In genomic region chr6:27669278-27669797, GRCh38 we compare ENCODE assay signal across 9 cellular contexts.
DNase-seq lines count a peak whose midpoint lies in the region; ATAC-seq, FAIRE-seq and TF ChIP-seq lines count a peak whose summit lies in the region.
"Had no signal": no experiment of that assay in that cellular context is flagged by ENCODE, and none has a peak within 500 bp of the region (broad histone marks: within the 10 kb centered on the region; RNA-seq: fewer than 3 reads in every experiment).

No MANE protein-coding gene starts in this region.

- H3K4me2 ChIP-seq in BLaER1, result peak overlapping the region; percentile 23

- H3K36me3 Mint-ChIP-seq in activated CD4-positive, alpha-beta memory T cell treated with anti-CD3 and anti-CD28 coated beads for 36 hours, result peaks cover 3% of the 10 kb centered on the region
- peaks cover 0 to 15% (median 4%) of the 10 kb centered on the region in 3 donors for H3K36me3 Mint-ChIP-seq in immature natural killer cell

- H3K9me3 ChIP-seq in BLaER1, result peaks cover 19% of the 10 kb centered on the region; the same call in 1 of the 2 replicates
- H3K9me3 ChIP-seq in HEK293 (ENCODE audit: control insufficient read depth, insufficient read depth, low read depth, low read length), result no peaks in the 10 kb centered on the region

- H3K4me3 Mint-ChIP-seq in activated CD4-positive, alpha-beta memory T cell treated with anti-CD3 and anti-CD28 coated beads for 36 hours, result peak overlapping the region; percentile 43
- H3K4me3 Mint-ChIP-seq in immature natural killer cell, result peak overlapping the region; percentile 18 to 58 (median 50)

- no peak overlapping the region for H3K9ac ChIP-seq in BLaER1

- H3K27ac ChIP-seq in BLaER1, result no peak overlapping the region
- no peak overlapping the region for H3K27ac ChIP-seq in HEK293 (ENCODE audit: extremely low read depth, low read depth, low read length)
- H3K27ac ChIP-seq: skin epidermis had no signal

- no peak for DNase-seq in activated CD4-positive, alpha-beta memory T cell treated with anti-CD3 and anti-CD28 coated beads for 36 hours
- DNase-seq in immature natural killer cell (no peak), epidermal melanocyte (ENCODE audit: insufficient read length, low spot score) (no peak), frontal cortex (ENCODE audit: low spot score in 2 of 2) (no peak)

- peaks cover 2% of the 10 kb centered on the region for H3K9me3 Mint-ChIP-seq in activated CD4-positive, alpha-beta memory T cell treated with anti-CD3 and anti-CD28 coated beads for 36 hours
- peaks cover 5 to 72% (median 21%) of the 10 kb centered on the region in 6 donors for H3K9me3 Mint-ChIP-seq in immature natural killer cell

- no peak for TF ChIP-seq CTCF in HEK293 (tag by site-specific recombination; IDR thresholded peaks at IDR 0.05)

- no peaks in the 10 kb centered on the region for H3K4me1 ChIP-seq in BLaER1
- no peaks in the 10 kb centered on the region for H3K4me1 ChIP-seq in HEK293 (ENCODE audit: control insufficient read depth, insufficient read depth, low read length)

- no peak for FAIRE-seq in frontal cortex (lab: Jason Lieb, UNC)

- H3K4me3 ChIP-seq in BLaER1 (peak overlapping the region; percentile 20; the same call in 1 of the 2 replicates), HEK293 (ENCODE audit: low read depth, low read length) (no peak overlapping the region)
- H3K4me3 ChIP-seq: skin epidermis had no signal

- no peaks in the 10 kb centered on the region for H3K36me3 ChIP-seq in BLaER1
- H3K36me3 ChIP-seq in HEK293 (ENCODE audit: control insufficient read depth in 2 of 2, insufficient read depth in 1 of 2, low read length in 2 of 2), result no peaks in the 10 kb centered on the region

- no peak for ATAC-seq in HG02798 (IDR thresholded peaks at IDR 0.05; ENCODE audit: poor library complexity, unreplicated experiment)
- no peak for ATAC-seq in GM18873 (IDR thresholded peaks at IDR 0.05; ENCODE audit: low FRiP score, unreplicated experiment)

- CTCF ChIA-PET in HEK293 (lab: Yijun Ruan, JAX), result interaction anchor here (0.6 to 1.9 kb wide), 6 partner anchors 39 to 405 kb away, joined by 3 to 5 read pairs (median 3); no protein-coding TSS in a partner anchor
- CTCF ChIA-PET in activated CD4-positive, alpha-beta memory T cell treated with anti-CD3 and anti-CD28 coated beads for 36 hours (lab: Charles Lee), result interaction anchor here (1.0 to 2.1 kb wide), 2 partner anchors 10 to 19 kb away, joined by 3 to 6 read pairs; no protein-coding TSS in a partner anchor

- peaks cover 33% of the 10 kb centered on the region for H4K20me1 ChIP-seq in BLaER1

- peaks cover 83% of the 10 kb centered on the region for H3K27me3 Mint-ChIP-seq in activated CD4-positive, alpha-beta memory T cell treated with anti-CD3 and anti-CD28 coated beads for 36 hours
- peaks cover 74 to 85% (median 79%) of the 10 kb centered on the region in 3 donors for H3K27me3 Mint-ChIP-seq in immature natural killer cell (ENCODE audit: low read depth in 3 of 3)

- H3K27me3 ChIP-seq in BLaER1, result peaks cover 82% of the 10 kb centered on the region

- intact Hi-C loops in activated CD4-positive, alpha-beta memory T cell treated with anti-CD3 and anti-CD28 coated beads for 36 hours (cut with micrococcal nuclease), result loop anchor here (2.0 to 5.0 kb wide), 3 partner anchors 15 to 432 kb away; no protein-coding TSS in a partner anchor

- peak overlapping the region; percentile 1 for H3K27ac Mint-ChIP-seq in activated CD4-positive, alpha-beta memory T cell treated with anti-CD3 and anti-CD28 coated beads for 36 hours
- peak overlapping the region in 3 of 6 donors; percentile 15 to 79 (median 58) for H3K27ac Mint-ChIP-seq in immature natural killer cell

- POLR2A ChIA-PET in HEK293 (lab: Yijun Ruan, JAX), result interaction anchor here (0.9 to 1.6 kb wide), 2 partner anchors 9 to 90 kb away, joined by 3 read pairs; no protein-coding TSS in a partner anchor
- POLR2A ChIA-PET in activated CD4-positive, alpha-beta memory T cell treated with anti-CD3 and anti-CD28 coated beads for 36 hours (lab: Charles Lee), result no interaction called here

- peaks cover 31% of the 10 kb centered on the region for H3K4me1 Mint-ChIP-seq in activated CD4-positive, alpha-beta memory T cell treated with anti-CD3 and anti-CD28 coated beads for 36 hours (ENCODE audit: low read depth)
- H3K4me1 Mint-ChIP-seq in immature natural killer cell, result peaks cover 26 to 51% of the 10 kb centered on the region in 2 donors

TF ChIP-seq in HEK293, 187 proteins besides CTCF, POLR2A, EP300 and RAD21:
- TF ChIP-seq ZNF140 (tag by site-specific recombination; IDR thresholded peaks at IDR 0.05), result no peak
- peak; percentile 35; the same call in 1 of the 2 replicates for TF ChIP-seq PRDM1 (tag by site-specific recombination; IDR thresholded peaks at IDR 0.05)
- TF ChIP-seq MZF1 (tag by site-specific recombination; IDR thresholded peaks at IDR 0.05; ENCODE audit: borderline replicate concordance), result 0 out of 2 replicates have a peak, but pooled peaks have one; percentile 22
- TF ChIP-seq ZNF248 (tag by site-specific recombination; IDR thresholded peaks at IDR 0.05), result no peak
- TF ChIP-seq ZNF121 (tag by site-specific recombination; IDR thresholded peaks at IDR 0.05), result no peak
